1 cellular context compared by ENCODE assay signal in genomic region chr2:118319271-118319684, GRCh38.
TF ChIP-seq lines count a peak whose summit lies in the region.

No MANE protein-coding gene starts in this region.

TF ChIP-seq in GM23338, 12 proteins besides CTCF, POLR2A, EP300 and RAD21 (continued from another document):
- peak; percentile 97 for TF ChIP-seq ZNF462 (CRISPR knock-in tag; IDR thresholded peaks at IDR 0.05)
